In genomic region chr5:124877501-124878146, GRCh38 we compare ENCODE assay signal across 1 cellular context.
TF ChIP-seq lines count a peak whose summit lies in the region.

No MANE protein-coding gene starts in this region.

TF ChIP-seq in H1, 55 proteins besides CTCF, POLR2A, EP300 and RAD21 (continued from another document):
- TF ChIP-seq JUN (IDR thresholded peaks at IDR 0.05; ENCODE audit: low read depth, low read length) = no peak
- TF ChIP-seq KDM1A (IDR thresholded peaks at IDR 0.05; ENCODE audit: borderline replicate concordance, low read length) = no peak
- TF ChIP-seq GABPA (IDR thresholded peaks at IDR 0.05; ENCODE audit: borderline replicate concordance, insufficient read depth, low read length) = no peak
- TF ChIP-seq CHD7 (IDR thresholded peaks at IDR 0.05; ENCODE audit: insufficient replicate concordance, low read length) = no peak
- TF ChIP-seq HDAC2 (IDR thresholded peaks at IDR 0.05; ENCODE audit: borderline replicate concordance in 1 of 2, low read depth in 2 of 2, low read length in 2 of 2) = no peak
- TF ChIP-seq SP1 (IDR thresholded peaks at IDR 0.05; ENCODE audit: low read depth, low read length) = no peak
- no peak for TF ChIP-seq TAF7 (optimal IDR thresholded peaks at IDR 0.05; ENCODE audit: borderline replicate concordance, low read depth, low read length)
- TF ChIP-seq CHD2 (IDR thresholded peaks at IDR 0.05; ENCODE audit: low read length) = no peak
